Comparison of ENCODE assay signal across 8 cellular contexts in genomic region chr19:46542428-46543230, GRCh38. TPM values are rescaled to one million over a fixed set of nuclear protein-coding genes. Genes with fewer than 3 reads are reported as not detected.
DNase-seq lines count a peak whose midpoint lies in the region; ATAC-seq and TF ChIP-seq lines count a peak whose summit lies in the region.

No MANE protein-coding gene starts in this region.

- intact Hi-C loops in left ventricle myocardium inferior (cut with micrococcal nuclease): no loop called here

- H3K27ac ChIP-seq in left ventricle myocardium inferior (replicated peaks): no peak overlapping the region

- peaks cover 2% of the 10 kb centered on the region for H3K27me3 Mint-ChIP-seq in T-helper 2 cell treated with Interferon-gamma antibody and Interleukin-4, amounts not matched to agents 5 μg/mL and 100 μg/mL, for 36 hours (ENCODE audit: low read depth)

- peak; percentile 86 for TF ChIP-seq CTCF in GM12864 (IDR thresholded peaks at IDR 0.05; ENCODE audit: low read depth, low read length, missing control alignments)
- TF ChIP-seq CTCF in left ventricle myocardium inferior (IDR thresholded peaks at IDR 0.05; ENCODE audit: borderline replicate concordance): peak; percentile 93

- peak; percentile 49 for DNase-seq in GM12864 (ENCODE audit: low read depth)
- DNase-seq in NCI-H187 (lab: John Stamatoyannopoulos, UW): peak; percentile 69 to 73
- peak; percentile 67 for DNase-seq in T-helper 2 cell treated with Interferon-gamma antibody and Interleukin-4, amounts not matched to agents 5 μg/mL and 100 μg/mL, for 36 hours (ENCODE audit: low spot score)
- DNase-seq in amygdala (lab: John Stamatoyannopoulos, UW): peak; percentile 16 to 98 (median 71)
- peak; percentile 88 for DNase-seq in left ventricle myocardium inferior
- DNase-seq in retina: peak; percentile 86

- H3K36me3 Mint-ChIP-seq in T-helper 2 cell treated with Interferon-gamma antibody and Interleukin-4, amounts not matched to agents 5 μg/mL and 100 μg/mL, for 36 hours (ENCODE audit: low read depth): no peaks in the 10 kb centered on the region

- peaks cover 8% of the 10 kb centered on the region for H3K4me1 Mint-ChIP-seq in T-helper 2 cell treated with Interferon-gamma antibody and Interleukin-4, amounts not matched to agents 5 μg/mL and 100 μg/mL, for 36 hours (ENCODE audit: low read depth)

- no peaks in the 10 kb centered on the region for H3K36me3 ChIP-seq in left ventricle myocardium inferior

- H3K27me3 ChIP-seq in left ventricle myocardium inferior (ENCODE audit: low read depth): no peaks in the 10 kb centered on the region

- peaks cover 4% of the 10 kb centered on the region for H3K4me1 ChIP-seq in left ventricle myocardium inferior

- no peak overlapping the region for H3K4me3 Mint-ChIP-seq in T-helper 2 cell treated with Interferon-gamma antibody and Interleukin-4, amounts not matched to agents 5 μg/mL and 100 μg/mL, for 36 hours

- H3K9me3 ChIP-seq in left ventricle myocardium inferior (replicated peaks): no peaks in the 10 kb centered on the region

- no peak overlapping the region for H3K27ac Mint-ChIP-seq in T-helper 2 cell treated with Interferon-gamma antibody and Interleukin-4, amounts not matched to agents 5 μg/mL and 100 μg/mL, for 36 hours

- no peak for ATAC-seq in GM21447 (IDR thresholded peaks at IDR 0.05; ENCODE audit: unreplicated experiment)
- no peak for ATAC-seq in HG03045 (IDR thresholded peaks at IDR 0.05; ENCODE audit: unreplicated experiment)

- no peak overlapping the region for H3K4me3 ChIP-seq in GM12864 (ENCODE audit: low read depth, low read length)
- H3K4me3 ChIP-seq in left ventricle myocardium inferior: no peak overlapping the region

- no peaks in the 10 kb centered on the region for H3K9me3 Mint-ChIP-seq in T-helper 2 cell treated with Interferon-gamma antibody and Interleukin-4, amounts not matched to agents 5 μg/mL and 100 μg/mL, for 36 hours

RNA-seq across cellular contexts. Expression of gene PNMA8B, which starts 47.0 kb away (rescaled TPM):
- 0.55 TPM for total RNA-seq in left ventricle myocardium inferior

RNA-seq across cellular contexts. Expression of gene CALM3, which starts 58.5 kb away (rescaled TPM):
- total RNA-seq in left ventricle myocardium inferior: 294 TPM
